In the genomic region with DNA sequence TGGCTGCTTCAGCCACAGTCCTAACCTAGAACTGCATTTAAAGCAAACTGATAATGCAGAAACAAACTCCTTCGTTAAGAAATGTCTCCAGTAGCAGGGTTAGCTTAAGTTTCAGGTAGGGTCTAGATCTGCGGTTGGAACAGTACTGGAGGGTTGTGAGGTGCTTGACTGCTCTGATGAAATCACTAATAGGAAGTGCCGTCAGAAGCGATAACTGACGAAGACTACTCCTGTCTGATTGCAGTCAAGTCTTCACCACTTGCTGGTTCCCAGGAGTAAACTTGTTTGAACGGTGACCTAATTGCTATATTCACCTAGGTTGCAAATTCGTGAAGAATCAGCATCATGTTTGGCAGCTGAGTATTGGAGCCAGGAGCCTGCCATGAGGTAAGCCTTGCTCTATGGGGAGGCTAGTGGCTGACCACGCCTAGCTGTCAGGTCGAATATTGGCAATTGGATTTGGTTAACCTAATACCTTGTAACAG, we compare ENCODE assay signal across 8 cellular contexts. TPM values are rescaled to one million over a fixed set of nuclear protein-coding genes. Genes with fewer than 3 reads are reported as not detected.
DNase-seq lines count a peak whose midpoint lies in the region; ATAC-seq and TF ChIP-seq lines count a peak whose summit lies in the region.

No MANE protein-coding gene starts in this region.

- no peaks in the 10 kb centered on the region for H3K27me3 ChIP-seq in left ventricle myocardium inferior (ENCODE audit: low read depth)
- no peaks in the 10 kb centered on the region for H3K27me3 ChIP-seq in gastroesophageal sphincter
- no peaks in the 10 kb centered on the region for H3K27me3 ChIP-seq in skeletal muscle tissue (ENCODE audit: control insufficient read depth in 3 of 3, insufficient read depth in 3 of 3, low read length in 3 of 3)

- H3K36me3 ChIP-seq in left ventricle myocardium inferior (peaks cover 46% of the 10 kb centered on the region), gastroesophageal sphincter (peaks cover 0 to 45% of the 10 kb centered on the region in 2 donors), skeletal muscle tissue (ENCODE audit: control insufficient read depth in 3 of 3, insufficient read depth in 3 of 3, low read length in 3 of 3) (peaks cover 34 to 36% (median 35%) of the 10 kb centered on the region in 3 donors)

- peak overlapping the region; percentile 80 to 93 (median 90) for H3K9ac ChIP-seq in skeletal muscle tissue (ENCODE audit: low read depth in 1 of 3, low read length in 3 of 3)

- intact Hi-C loops in left ventricle myocardium inferior (cut with micrococcal nuclease) (loop anchor here (10.0 kb wide), 1 partner anchor 55 kb away; the partner anchor contains the start of gene UBB), Right ventricle myocardium superior (cut with DNase I) (loop anchor here (5.0 kb wide), 1 partner anchor 53 kb away; no protein-coding TSS in a partner anchor)

- no peak for TF ChIP-seq EP300 in gastroesophageal sphincter (IDR thresholded peaks at IDR 0.05)

- DNase-seq in left ventricle myocardium inferior: no peak
- no peak for DNase-seq in Right ventricle myocardium superior
- no peak for DNase-seq in cerebellum (ENCODE audit: low spot score)
- no peak for DNase-seq in OCI-M2 (lab: John Stamatoyannopoulos, UW; ENCODE audit: unreplicated experiment)
- no peak for DNase-seq in middle frontal gyrus (ENCODE audit: extremely low spot score, low spot score)

- TF ChIP-seq CTCF in left ventricle myocardium inferior (IDR thresholded peaks at IDR 0.05; ENCODE audit: borderline replicate concordance): no peak
- TF ChIP-seq CTCF in WI38 (IDR thresholded peaks at IDR 0.05; ENCODE audit: low read depth, low read length): no peak
- no peak for TF ChIP-seq CTCF in gastroesophageal sphincter (IDR thresholded peaks at IDR 0.05)

- no peak for TF ChIP-seq POLR2A in gastroesophageal sphincter (IDR thresholded peaks at IDR 0.05)

- H3K4me3 ChIP-seq in left ventricle myocardium inferior (peak overlapping the region; percentile 98), WI38 (ENCODE audit: low read depth, low read length) (peak overlapping the region; percentile 100), gastroesophageal sphincter (peak overlapping the region; percentile 72 to 86), skeletal muscle tissue (ENCODE audit: low read length in 3 of 3) (peak overlapping the region; percentile 81 to 92 (median 81))

- H3K4me1 ChIP-seq in left ventricle myocardium inferior: peaks cover 64% of the 10 kb centered on the region
- peaks cover 6 to 56% (median 7%) of the 10 kb centered on the region in 3 donors for H3K4me1 ChIP-seq in gastroesophageal sphincter
- H3K4me1 ChIP-seq in skeletal muscle tissue (ENCODE audit: control insufficient read depth in 3 of 3, insufficient read depth in 3 of 3, low read length in 3 of 3): peaks cover 25 to 59% (median 27%) of the 10 kb centered on the region in 3 donors

- H3K27ac ChIP-seq in left ventricle myocardium inferior (replicated peaks) (peak overlapping the region; percentile 89), gastroesophageal sphincter (peak overlapping the region in 3 of 4 donors; percentile 8 to 88 (median 83)), skeletal muscle tissue (ENCODE audit: low read depth, low read length) (peak overlapping the region; percentile 85)

- H3K9me3 ChIP-seq in left ventricle myocardium inferior (replicated peaks) (no peaks in the 10 kb centered on the region), gastroesophageal sphincter (no peaks in the 10 kb centered on the region), skeletal muscle tissue (ENCODE audit: control insufficient read depth in 3 of 3, low read length in 3 of 3) (no peaks in the 10 kb centered on the region)

- no peak for ATAC-seq in Right ventricle myocardium superior (ENCODE audit: poor library complexity)
- no peak for ATAC-seq in gastroesophageal sphincter

- WGBS in gastroesophageal sphincter (ENCODE audit: low coverage in 1 of 2), 2 donors: 4 to 13% methylated on average over 7 to 9 of the region's 9 CpGs

RNA-seq across cellular contexts. Expression of gene TRPV2, which starts 24.5 kb away (rescaled TPM):
- total RNA-seq in left ventricle myocardium inferior (6.7 TPM), Right ventricle myocardium superior (10.3 TPM), gastroesophageal sphincter (10 to 100 TPM in 3 of 4 donors, 1 to 10 TPM in 1; 6.5 to 15.5 (median 11.6) TPM), skeletal muscle tissue (8.4 TPM), cerebellum (1.8 TPM)

RNA-seq across cellular contexts. Expression of gene LRRC75A, which starts 52.1 kb away (rescaled TPM):
- total RNA-seq in left ventricle myocardium inferior (0.96 TPM), Right ventricle myocardium superior (0.40 TPM), gastroesophageal sphincter (1 to 10 TPM in 3 of 4 donors, under 1 TPM in 1; 0.94 to 4.0 (median 2.3) TPM), skeletal muscle tissue (3.7 TPM), cerebellum (12.7 TPM)

RNA-seq across cellular contexts. Expression of gene UBB, which starts 59.0 kb away (rescaled TPM):
- 1,605 TPM for total RNA-seq in left ventricle myocardium inferior
- total RNA-seq in Right ventricle myocardium superior: 1,408 TPM
- total RNA-seq in gastroesophageal sphincter: 100 to 1,000 TPM; 697 to 982 (median 790) TPM
- 2,617 TPM for total RNA-seq in skeletal muscle tissue
- 1,017 TPM for total RNA-seq in cerebellum
